In genomic region chr18:47929681-47930085, GRCh38 we compare ENCODE assay signal across 8 cellular contexts. TPM values are rescaled to one million over a fixed set of nuclear protein-coding genes. Genes with fewer than 3 reads are reported as not detected.
DNase-seq lines count a peak whose midpoint lies in the region; ATAC-seq and TF ChIP-seq lines count a peak whose summit lies in the region.

No MANE protein-coding gene starts in this region.

- peaks cover 0 to 9% of the 10 kb centered on the region in 2 experiments for H3K4me1 ChIP-seq in trophoblast cell (ENCODE audit: control insufficient read depth in 1 of 2, insufficient read depth in 2 of 2, low read length in 2 of 2)

- peaks cover 13% of the 10 kb centered on the region for H3K79me1 ChIP-seq in trophoblast cell (ENCODE audit: low read length)

- peak overlapping the region; percentile 44 for H4K8ac ChIP-seq in trophoblast cell (ENCODE audit: low read depth, low read length)

- H3K23ac ChIP-seq in trophoblast cell (ENCODE audit: low read length), result no peak overlapping the region

- H3K36me3 ChIP-seq in trophoblast cell (ENCODE audit: control insufficient read depth in 1 of 2, insufficient read depth in 2 of 2, low read length in 2 of 2), result no peaks in the 10 kb centered on the region

- H2BK12ac ChIP-seq in trophoblast cell (ENCODE audit: low read length), result no peak overlapping the region

- H3K4me3 ChIP-seq in AG04450 (ENCODE audit: low read depth, low read length), result peak overlapping the region; percentile 67
- peak overlapping the region; percentile 87 for H3K4me3 ChIP-seq in WI38 (ENCODE audit: low read depth, low read length)
- peak overlapping the region; percentile 78 to 96 for H3K4me3 ChIP-seq in foreskin fibroblast (ENCODE audit: low read depth in 1 of 2, low read length in 2 of 2)
- H3K4me3 ChIP-seq in trophoblast cell (ENCODE audit: low read depth, low read length), result peak overlapping the region; percentile 87

- H3K18ac ChIP-seq in trophoblast cell (ENCODE audit: low read length), result peak overlapping the region; percentile 83

- ATAC-seq in GM19035 (IDR thresholded peaks at IDR 0.05; ENCODE audit: unreplicated experiment), result peak; percentile 0
- no peak for ATAC-seq in HG03159 (IDR thresholded peaks at IDR 0.05; ENCODE audit: unreplicated experiment)
- ATAC-seq in GM18505 (IDR thresholded peaks at IDR 0.05; ENCODE audit: unreplicated experiment), result no peak

- H3K27me3 ChIP-seq in AG04450 (ENCODE audit: control insufficient read depth, insufficient read depth, low read length) (peaks cover 2% of the 10 kb centered on the region), trophoblast cell (ENCODE audit: insufficient read depth, low read length) (no peaks in the 10 kb centered on the region)

- peak overlapping the region; percentile 32 for H2AFZ ChIP-seq in trophoblast cell (ENCODE audit: insufficient read depth, low read length, poor library complexity)

- no CpG with 5 or more reads among the region's 10 CpGs for WGBS in trophoblast cell (ENCODE audit: extremely low coverage, insufficient coverage, insufficient read length)

- peak overlapping the region; percentile 16 for H3K4ac ChIP-seq in trophoblast cell (ENCODE audit: low read depth, low read length)

- peak overlapping the region; percentile 83 for H4K91ac ChIP-seq in trophoblast cell (ENCODE audit: low read depth, low read length)

- TF ChIP-seq POLR2A in GM18505 (IDR thresholded peaks at IDR 0.05; ENCODE audit: borderline replicate concordance, extremely low read depth, insufficient read depth, insufficient read length), result no peak

- H2BK5ac ChIP-seq in trophoblast cell (ENCODE audit: low read depth, low read length, poor library complexity), result peak overlapping the region; percentile 81

- POLR2A ChIA-PET in AG04450 (lab: Yijun Ruan, JAX), result interaction anchor here (0.7 to 1.9 kb wide), 3 partner anchors 47 to 63 kb away, joined by 4 read pairs; no protein-coding TSS in a partner anchor

- CTCF ChIA-PET in AG04450 (lab: Charles Lee), result interaction anchor here (0.7 kb wide), 1 partner anchor 154 kb away, joined by 3 read pairs; no protein-coding TSS in a partner anchor

- peak overlapping the region; percentile 67 for H3K14ac ChIP-seq in trophoblast cell (ENCODE audit: low read length)

- TF ChIP-seq CTCF in AG04450 (IDR thresholded peaks at IDR 0.05; ENCODE audit: low read depth, low read length), result no peak
- TF ChIP-seq CTCF in WI38 (IDR thresholded peaks at IDR 0.05; ENCODE audit: low read depth, low read length), result no peak
- no peak for TF ChIP-seq CTCF in foreskin fibroblast (IDR thresholded peaks at IDR 0.05; ENCODE audit: low read depth, low read length)

- H2AK5ac ChIP-seq in trophoblast cell (ENCODE audit: low read length), result no peak overlapping the region

- peak overlapping the region; percentile 74 for H3K9ac ChIP-seq in trophoblast cell (ENCODE audit: low read length)

- peak; percentile 10 for DNase-seq in AG04450 (ENCODE audit: low read depth, low spot score)
- peak in 1 of 2 donors; percentile 12 for DNase-seq in foreskin fibroblast
- DNase-seq in trophoblast cell, result peak; percentile 55 to 76
- DNase-seq in DMS153 (lab: John Stamatoyannopoulos, UW), result no peak

- H3K79me2 ChIP-seq in trophoblast cell (ENCODE audit: control insufficient read depth, insufficient read depth, low read length, poor library complexity), result peaks cover 6% of the 10 kb centered on the region

- peak overlapping the region; percentile 89 for H4K12ac ChIP-seq in trophoblast cell (ENCODE audit: low read depth, low read length)

- peaks cover 2% of the 10 kb centered on the region; the same call in 1 of the 2 replicates for H3K9me3 ChIP-seq in AG04450 (ENCODE audit: control insufficient read depth, insufficient read depth, low read length)
- H3K9me3 ChIP-seq in trophoblast cell (ENCODE audit: insufficient read depth, low read depth, low read length), result no peaks in the 10 kb centered on the region

- peak overlapping the region; percentile 48 for H3K4me2 ChIP-seq in trophoblast cell (ENCODE audit: low read length)

- H2BK120ac ChIP-seq in trophoblast cell (ENCODE audit: insufficient read depth, low read length, poor library complexity), result peak overlapping the region; percentile 62

- H3K27ac ChIP-seq in AG04450 (ENCODE audit: low read depth, low read length) (peak overlapping the region; percentile 53), trophoblast cell (ENCODE audit: low read depth, low read length) (peak overlapping the region; percentile 100)

RNA-seq across cellular contexts. Expression of gene SMAD2, which starts 0.8 kb away (rescaled TPM):
- 77.7 and 95.8 TPM in 2 replicates for polyA plus RNA-seq in AG04450 (2011; rRNA removed)
- polyA minus RNA-seq in AG04450 (2011; rRNA and poly(A)+ RNA removed), result 112 and 136 TPM in 2 replicates
- 67.3 and 70.4 TPM in 2 replicates for polyA plus RNA-seq in trophoblast cell (2013)
